Comparison of ENCODE assay signal across 16 cellular contexts in genomic region chr7:97373743-97374142, GRCh38.
"Had no signal": no experiment of that assay in that cellular context is flagged by ENCODE, and none has a peak within 500 bp of the region (broad histone marks: within the 10 kb centered on the region; RNA-seq: fewer than 3 reads in every experiment).

No MANE protein-coding gene starts in this region.

- H3K27ac ChIP-seq: dorsolateral prefrontal cortex, heart left ventricle, right atrium auricular region, sigmoid colon had no signal

- H3K27me3 ChIP-seq: dorsolateral prefrontal cortex, heart left ventricle, right atrium auricular region, sigmoid colon had no signal

- H3K9me3 ChIP-seq: heart left ventricle, right atrium auricular region, sigmoid colon had no signal

- ATAC-seq: esophagus mucosa, heart left ventricle, left colon, natural killer cell had no signal

- H3K4me3 ChIP-seq: dorsolateral prefrontal cortex, heart left ventricle, right atrium auricular region, sigmoid colon had no signal

- H3K4me1 ChIP-seq: heart left ventricle, right atrium auricular region, sigmoid colon had no signal

- DNase-seq: cortex of kidney; dorsolateral prefrontal cortex; effector CD8-positive, alpha-beta T cell; heart left ventricle; hippocampal formation; left colon; mammary epithelial cell; natural killer cell; posterior cingulate gyrus; sigmoid colon; small intestine; stimulated activated CD4-positive, alpha-beta T cell treated with anti-CD3 and anti-CD28 coated beads, Interleukin-2, amount 100 ng/mL, for 48 hours; stimulated activated naive CD4-positive, alpha-beta T cell treated with Interleukin-2 at 50 U/mL for 16 hours; trophoblast cell had no signal

- H3K36me3 ChIP-seq: heart left ventricle, right atrium auricular region, sigmoid colon had no signal
